Comparison of ENCODE assay signal across 1 cellular context in the genomic region with DNA sequence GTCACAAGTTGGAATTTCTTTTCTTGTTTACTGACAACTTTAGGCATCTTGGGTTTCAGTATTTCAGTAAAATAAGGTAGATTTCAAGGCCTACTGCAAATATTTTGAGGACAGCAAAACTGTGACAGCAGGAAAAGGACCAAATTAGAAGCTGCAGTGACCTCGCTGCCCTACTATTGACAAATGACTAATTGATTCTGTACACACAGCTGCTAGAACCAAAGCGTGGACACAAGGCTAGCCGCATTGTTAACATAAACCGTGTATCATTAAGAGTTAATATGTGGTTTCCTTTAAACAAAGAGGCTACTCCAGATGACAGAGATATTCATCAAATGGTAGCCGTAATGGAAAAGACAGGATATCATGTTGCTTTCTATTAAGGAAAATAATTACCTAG.
TF ChIP-seq lines count a peak whose summit lies in the region.

No MANE protein-coding gene starts in this region.

TF ChIP-seq in HepG2, 621 proteins besides CTCF, POLR2A, EP300 and RAD21 (continued from another document and continues in another):
- TF ChIP-seq MEIS2 (CRISPR knock-in tag; IDR thresholded peaks at IDR 0.05) (peak; percentile 52; the same call in 1 of the 2 replicates), ZNF788 (CRISPR knock-in tag; IDR thresholded peaks at IDR 0.05; ENCODE audit: borderline replicate concordance) (no peak), ZNF878 (CRISPR knock-in tag; IDR thresholded peaks at IDR 0.05) (no peak), HIVEP1 (CRISPR knock-in tag; IDR thresholded peaks at IDR 0.05) (no peak), RBM22 (optimal IDR thresholded peaks at IDR 0.05; ENCODE audit: low read length) (no peak), CEBPB (IDR thresholded peaks at IDR 0.05; ENCODE audit: borderline replicate concordance, low read depth, low read length) (no peak), CERS6 (CRISPR knock-in tag; IDR thresholded peaks at IDR 0.05) (no peak), ZNF562 (CRISPR knock-in tag; IDR thresholded peaks at IDR 0.05; ENCODE audit: borderline replicate concordance) (no peak), ZNF354B (CRISPR knock-in tag; IDR thresholded peaks at IDR 0.05) (no peak), CBX2 (IDR thresholded peaks at IDR 0.05; ENCODE audit: low read depth, low read length) (no peak), CBX2 (CRISPR knock-in tag; IDR thresholded peaks at IDR 0.05; ENCODE audit: low read depth) (no peak), CENPBD1 (CRISPR knock-in tag; IDR thresholded peaks at IDR 0.05; ENCODE audit: borderline replicate concordance, low read depth) (no peak), BATF2 (CRISPR knock-in tag; IDR thresholded peaks at IDR 0.05) (no peak), ZNF503 (CRISPR knock-in tag; IDR thresholded peaks at IDR 0.05) (peak; percentile 34; the same call in 1 of the 2 replicates), SMARCE1 (IDR thresholded peaks at IDR 0.05; ENCODE audit: borderline replicate concordance) (no peak), ZNF704 (CRISPR knock-in tag; IDR thresholded peaks at IDR 0.05; ENCODE audit: borderline replicate concordance) (no peak), ZNF333 (CRISPR knock-in tag; IDR thresholded peaks at IDR 0.05; ENCODE audit: borderline replicate concordance) (no peak), REL (CRISPR knock-in tag; conservative IDR thresholded peaks at IDR 0.05) (no peak), FOSL2 (CRISPR knock-in tag; IDR thresholded peaks at IDR 0.05) (peak; percentile 95), LCORL (IDR thresholded peaks at IDR 0.05) (no peak), LCORL (CRISPR knock-in tag; IDR thresholded peaks at IDR 0.05) (no peak), ZBTB1 (CRISPR knock-in tag; IDR thresholded peaks at IDR 0.05; ENCODE audit: borderline replicate concordance) (no peak), TARDBP (CRISPR knock-in tag; IDR thresholded peaks at IDR 0.05) (0 out of 2 replicates have a peak, but pooled peaks have one; percentile 13), KDM2A (CRISPR knock-in tag; IDR thresholded peaks at IDR 0.05; ENCODE audit: borderline replicate concordance, low read depth) (no peak), ZSCAN9 (CRISPR knock-in tag; IDR thresholded peaks at IDR 0.05; ENCODE audit: borderline replicate concordance) (no peak), ZBTB20 (CRISPR knock-in tag; IDR thresholded peaks at IDR 0.05; ENCODE audit: borderline replicate concordance, low read depth) (no peak), PRDM4 (CRISPR knock-in tag; IDR thresholded peaks at IDR 0.05; ENCODE audit: borderline replicate concordance) (no peak), ZNF335 (CRISPR knock-in tag; IDR thresholded peaks at IDR 0.05) (no peak)
- TF ChIP-seq, protein P1, sequence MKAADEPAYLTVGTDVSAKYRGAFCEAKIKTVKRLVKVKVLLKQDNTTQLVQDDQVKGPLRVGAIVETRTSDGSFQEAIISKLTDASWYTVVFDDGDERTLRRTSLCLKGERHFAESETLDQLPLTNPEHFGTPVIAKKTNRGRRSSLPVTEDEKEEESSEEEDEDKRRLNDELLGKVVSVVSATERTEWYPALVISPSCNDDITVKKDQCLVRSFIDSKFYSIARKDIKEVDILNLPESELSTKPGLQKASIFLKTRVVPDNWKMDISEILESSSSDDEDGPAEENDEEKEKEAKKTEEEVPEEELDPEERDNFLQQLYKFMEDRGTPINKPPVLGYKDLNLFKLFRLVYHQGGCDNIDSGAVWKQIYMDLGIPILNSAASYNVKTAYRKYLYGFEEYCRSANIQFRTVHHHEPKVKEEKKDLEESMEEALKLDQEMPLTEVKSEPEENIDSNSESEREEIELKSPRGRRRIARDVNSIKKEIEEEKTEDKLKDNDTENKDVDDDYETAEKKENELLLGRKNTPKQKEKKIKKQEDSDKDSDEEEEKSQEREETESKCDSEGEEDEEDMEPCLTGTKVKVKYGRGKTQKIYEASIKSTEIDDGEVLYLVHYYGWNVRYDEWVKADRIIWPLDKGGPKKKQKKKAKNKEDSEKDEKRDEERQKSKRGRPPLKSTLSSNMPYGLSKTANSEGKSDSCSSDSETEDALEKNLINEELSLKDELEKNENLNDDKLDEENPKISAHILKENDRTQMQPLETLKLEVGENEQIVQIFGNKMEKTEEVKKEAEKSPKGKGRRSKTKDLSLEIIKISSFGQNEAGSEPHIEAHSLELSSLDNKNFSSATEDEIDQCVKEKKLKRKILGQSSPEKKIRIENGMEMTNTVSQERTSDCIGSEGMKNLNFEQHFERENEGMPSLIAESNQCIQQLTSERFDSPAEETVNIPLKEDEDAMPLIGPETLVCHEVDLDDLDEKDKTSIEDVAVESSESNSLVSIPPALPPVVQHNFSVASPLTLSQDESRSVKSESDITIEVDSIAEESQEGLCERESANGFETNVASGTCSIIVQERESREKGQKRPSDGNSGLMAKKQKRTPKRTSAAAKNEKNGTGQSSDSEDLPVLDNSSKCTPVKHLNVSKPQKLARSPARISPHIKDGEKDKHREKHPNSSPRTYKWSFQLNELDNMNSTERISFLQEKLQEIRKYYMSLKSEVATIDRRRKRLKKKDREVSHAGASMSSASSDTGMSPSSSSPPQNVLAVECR (CRISPR knock-in tag; IDR thresholded peaks at IDR 0.05; ENCODE audit: borderline replicate concordance), result no peak
- TF ChIP-seq, protein P2, sequence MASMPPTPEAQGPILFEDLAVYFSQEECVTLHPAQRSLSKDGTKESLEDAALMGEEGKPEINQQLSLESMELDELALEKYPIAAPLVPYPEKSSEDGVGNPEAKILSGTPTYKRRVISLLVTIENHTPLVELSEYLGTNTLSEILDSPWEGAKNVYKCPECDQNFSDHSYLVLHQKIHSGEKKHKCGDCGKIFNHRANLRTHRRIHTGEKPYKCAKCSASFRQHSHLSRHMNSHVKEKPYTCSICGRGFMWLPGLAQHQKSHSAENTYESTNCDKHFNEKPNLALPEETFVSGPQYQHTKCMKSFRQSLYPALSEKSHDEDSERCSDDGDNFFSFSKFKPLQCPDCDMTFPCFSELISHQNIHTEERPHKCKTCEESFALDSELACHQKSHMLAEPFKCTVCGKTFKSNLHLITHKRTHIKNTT (CRISPR knock-in tag; IDR thresholded peaks at IDR 0.05), result no peak
- TF ChIP-seq, protein P3, sequence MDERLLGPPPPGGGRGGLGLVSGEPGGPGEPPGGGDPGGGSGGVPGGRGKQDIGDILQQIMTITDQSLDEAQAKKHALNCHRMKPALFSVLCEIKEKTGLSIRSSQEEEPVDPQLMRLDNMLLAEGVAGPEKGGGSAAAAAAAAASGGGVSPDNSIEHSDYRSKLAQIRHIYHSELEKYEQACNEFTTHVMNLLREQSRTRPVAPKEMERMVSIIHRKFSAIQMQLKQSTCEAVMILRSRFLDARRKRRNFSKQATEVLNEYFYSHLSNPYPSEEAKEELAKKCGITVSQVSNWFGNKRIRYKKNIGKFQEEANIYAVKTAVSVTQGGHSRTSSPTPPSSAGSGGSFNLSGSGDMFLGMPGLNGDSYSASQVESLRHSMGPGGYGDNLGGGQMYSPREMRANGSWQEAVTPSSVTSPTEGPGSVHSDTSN (CRISPR knock-in tag; IDR thresholded peaks at IDR 0.05), result no peak
- TF ChIP-seq, protein P4, sequence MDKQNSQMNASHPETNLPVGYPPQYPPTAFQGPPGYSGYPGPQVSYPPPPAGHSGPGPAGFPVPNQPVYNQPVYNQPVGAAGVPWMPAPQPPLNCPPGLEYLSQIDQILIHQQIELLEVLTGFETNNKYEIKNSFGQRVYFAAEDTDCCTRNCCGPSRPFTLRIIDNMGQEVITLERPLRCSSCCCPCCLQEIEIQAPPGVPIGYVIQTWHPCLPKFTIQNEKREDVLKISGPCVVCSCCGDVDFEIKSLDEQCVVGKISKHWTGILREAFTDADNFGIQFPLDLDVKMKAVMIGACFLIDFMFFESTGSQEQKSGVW (CRISPR knock-in tag; IDR thresholded peaks at IDR 0.05; ENCODE audit: borderline replicate concordance), result no peak
- TF ChIP-seq, protein P5, sequence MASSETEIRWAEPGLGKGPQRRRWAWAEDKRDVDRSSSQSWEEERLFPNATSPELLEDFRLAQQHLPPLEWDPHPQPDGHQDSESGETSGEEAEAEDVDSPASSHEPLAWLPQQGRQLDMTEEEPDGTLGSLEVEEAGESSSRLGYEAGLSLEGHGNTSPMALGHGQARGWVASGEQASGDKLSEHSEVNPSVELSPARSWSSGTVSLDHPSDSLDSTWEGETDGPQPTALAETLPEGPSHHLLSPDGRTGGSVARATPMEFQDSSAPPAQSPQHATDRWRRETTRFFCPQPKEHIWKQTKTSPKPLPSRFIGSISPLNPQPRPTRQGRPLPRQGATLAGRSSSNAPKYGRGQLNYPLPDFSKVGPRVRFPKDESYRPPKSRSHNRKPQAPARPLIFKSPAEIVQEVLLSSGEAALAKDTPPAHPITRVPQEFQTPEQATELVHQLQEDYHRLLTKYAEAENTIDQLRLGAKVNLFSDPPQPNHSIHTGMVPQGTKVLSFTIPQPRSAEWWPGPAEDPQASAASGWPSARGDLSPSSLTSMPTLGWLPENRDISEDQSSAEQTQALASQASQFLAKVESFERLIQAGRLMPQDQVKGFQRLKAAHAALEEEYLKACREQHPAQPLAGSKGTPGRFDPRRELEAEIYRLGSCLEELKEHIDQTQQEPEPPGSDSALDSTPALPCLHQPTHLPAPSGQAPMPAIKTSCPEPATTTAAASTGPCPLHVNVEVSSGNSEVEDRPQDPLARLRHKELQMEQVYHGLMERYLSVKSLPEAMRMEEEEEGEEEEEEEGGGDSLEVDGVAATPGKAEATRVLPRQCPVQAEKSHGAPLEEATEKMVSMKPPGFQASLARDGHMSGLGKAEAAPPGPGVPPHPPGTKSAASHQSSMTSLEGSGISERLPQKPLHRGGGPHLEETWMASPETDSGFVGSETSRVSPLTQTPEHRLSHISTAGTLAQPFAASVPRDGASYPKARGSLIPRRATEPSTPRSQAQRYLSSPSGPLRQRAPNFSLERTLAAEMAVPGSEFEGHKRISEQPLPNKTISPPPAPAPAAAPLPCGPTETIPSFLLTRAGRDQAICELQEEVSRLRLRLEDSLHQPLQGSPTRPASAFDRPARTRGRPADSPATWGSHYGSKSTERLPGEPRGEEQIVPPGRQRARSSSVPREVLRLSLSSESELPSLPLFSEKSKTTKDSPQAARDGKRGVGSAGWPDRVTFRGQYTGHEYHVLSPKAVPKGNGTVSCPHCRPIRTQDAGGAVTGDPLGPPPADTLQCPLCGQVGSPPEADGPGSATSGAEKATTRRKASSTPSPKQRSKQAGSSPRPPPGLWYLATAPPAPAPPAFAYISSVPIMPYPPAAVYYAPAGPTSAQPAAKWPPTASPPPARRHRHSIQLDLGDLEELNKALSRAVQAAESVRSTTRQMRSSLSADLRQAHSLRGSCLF (CRISPR knock-in tag; IDR thresholded peaks at IDR 0.05; ENCODE audit: borderline replicate concordance), result no peak
